8 cellular contexts compared by ENCODE assay signal in the genomic region with DNA sequence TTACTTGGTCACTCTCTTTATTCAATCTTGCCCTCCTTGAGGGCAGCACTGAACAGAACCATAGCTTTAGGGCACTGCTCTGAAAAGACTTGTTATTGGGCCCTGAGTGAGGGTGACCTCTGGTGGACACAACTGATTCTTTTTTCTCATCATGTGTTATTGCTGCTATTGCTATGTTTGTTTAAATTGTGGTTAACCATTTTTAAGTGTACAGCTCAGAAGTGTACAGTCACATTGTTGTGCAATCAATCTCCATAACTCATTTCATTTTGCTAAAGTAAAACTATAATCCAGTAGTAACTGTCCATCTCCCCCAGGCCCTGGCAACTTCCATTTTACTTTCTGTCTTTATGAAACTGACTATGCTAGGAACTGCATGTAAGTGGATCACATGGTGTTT.
DNase-seq lines count a peak whose midpoint lies in the region; ATAC-seq and TF ChIP-seq lines count a peak whose summit lies in the region.

No MANE protein-coding gene starts in this region.

- H3K4me1 ChIP-seq in A673 (ENCODE audit: insufficient read depth, low read length, poor library complexity, severe bottlenecking) (no peaks in the 10 kb centered on the region), HCT116 (ENCODE audit: control insufficient read depth in 1 of 2, insufficient read depth in 2 of 2, low read length in 2 of 2) (no peaks in the 10 kb centered on the region), left ventricle myocardium inferior (no peaks in the 10 kb centered on the region), smooth muscle cell (ENCODE audit: low read depth) (no peaks in the 10 kb centered on the region)

- H3K4me2 ChIP-seq in HCT116 (ENCODE audit: low read length) (no peak overlapping the region), smooth muscle cell (peak overlapping the region; percentile 36)

- no peaks in the 10 kb centered on the region for H3F3A ChIP-seq in smooth muscle cell (ENCODE audit: low read depth)

- CTCF ChIA-PET in A673 (lab: Charles Lee), result interaction anchor here (0.5 to 0.8 kb wide), 3 partner anchors 145 to 1360 kb away, joined by 3 to 6 read pairs (median 5); no protein-coding TSS in a partner anchor
- CTCF ChIA-PET in HCT116 (lab: Charles Lee), result interaction anchor here (0.6 to 2.9 kb wide), 15 partner anchors 11 to 1234 kb away, joined by 3 to 29 read pairs (median 5); no protein-coding TSS in a partner anchor

- H3K4me3 ChIP-seq in A673 (ENCODE audit: low read depth, low read length, poor library complexity, severe bottlenecking) (no peak overlapping the region), GM12864 (ENCODE audit: low read depth, low read length) (no peak overlapping the region), HCT116 (replicated peaks in 1 of 2; ENCODE audit: low read depth in 1 of 2, low read length in 2 of 2) (no peak overlapping the region), WI38 (ENCODE audit: low read depth, low read length) (no peak overlapping the region), left ventricle myocardium inferior (no peak overlapping the region), smooth muscle cell (no peak overlapping the region)

- no peak for TF ChIP-seq POLR2A in HCT116 (IDR thresholded peaks at IDR 0.05; ENCODE audit: borderline replicate concordance, extremely low read depth, insufficient read depth, insufficient read length)

- TF ChIP-seq CTCF in A673 (conservative IDR thresholded peaks at IDR 0.05; ENCODE audit: low read depth, low read length) (peak; percentile 62), GM12864 (IDR thresholded peaks at IDR 0.05; ENCODE audit: low read depth, low read length, missing control alignments) (peak; percentile 63), HCT116 (IDR thresholded peaks at IDR 0.05 in 2 of 3, conservative IDR thresholded peaks at IDR 0.05 in 1 of 3; ENCODE audit: borderline replicate concordance in 1 of 3, insufficient read depth in 1 of 3, low read depth in 2 of 3, low read length in 2 of 3) (peak; percentile 46 to 77 (median 69); a peak in 5 of 6 replicates), WI38 (IDR thresholded peaks at IDR 0.05; ENCODE audit: low read depth, low read length) (peak; percentile 60), left ventricle myocardium inferior (IDR thresholded peaks at IDR 0.05; ENCODE audit: borderline replicate concordance) (peak; percentile 67), smooth muscle cell (IDR thresholded peaks at IDR 0.05; ENCODE audit: borderline replicate concordance, insufficient read depth, poor library complexity, severe bottlenecking) (peak; percentile 58)

- H4K20me1 ChIP-seq in HCT116 (ENCODE audit: insufficient read depth), result no peaks in the 10 kb centered on the region
- H4K20me1 ChIP-seq in smooth muscle cell (ENCODE audit: low read depth), result no peaks in the 10 kb centered on the region

- no peaks in the 10 kb centered on the region for H3K9me2 ChIP-seq in HCT116 (ENCODE audit: insufficient read depth)

- no peaks in the 10 kb centered on the region for H3K36me3 ChIP-seq in A673 (ENCODE audit: insufficient read depth, low read length, poor library complexity, severe bottlenecking)
- H3K36me3 ChIP-seq in HCT116 (ENCODE audit: control insufficient read depth in 1 of 2, insufficient read depth in 2 of 2, low read length in 2 of 2), result no peaks in the 10 kb centered on the region
- no peaks in the 10 kb centered on the region for H3K36me3 ChIP-seq in left ventricle myocardium inferior
- no peaks in the 10 kb centered on the region for H3K36me3 ChIP-seq in smooth muscle cell (ENCODE audit: low read depth)

- H3K79me2 ChIP-seq in HCT116 (ENCODE audit: insufficient read depth, low read length) (no peaks in the 10 kb centered on the region), smooth muscle cell (ENCODE audit: low read depth) (no peaks in the 10 kb centered on the region)

- DNase-seq in A673 (ENCODE audit: low spot score) (peak; percentile 46), GM12864 (ENCODE audit: low read depth) (peak; percentile 35), HCT116 (ENCODE audit: low read depth, low spot score) (peak; percentile 51), Kasumi-1 (lab: John Stamatoyannopoulos, UW) (peak; percentile 50 to 55), left ventricle myocardium inferior (no peak), smooth muscle cell (lab: John Stamatoyannopoulos, UW; ENCODE audit: unreplicated experiment) (no peak)
- no peak for DNase-seq in activated naive CD4-positive, alpha-beta T cell (lab: John Stamatoyannopoulos, UW)

- intact Hi-C loops in A673 (cut with micrococcal nuclease; ENCODE audit: unreplicated experiment) (loop anchor here (2.0 to 10.0 kb wide), 2 partner anchors 237 to 309 kb away; no protein-coding TSS in a partner anchor), HCT116 (cut with micrococcal nuclease) (loop anchor here (1.0 to 2.0 kb wide), 2 partner anchors 237 to 303 kb away; no protein-coding TSS in a partner anchor), left ventricle myocardium inferior (cut with micrococcal nuclease) (loop anchor here (10.0 kb wide), 1 partner anchor 299 kb away; no protein-coding TSS in a partner anchor)

- POLR2A ChIA-PET in A673 (lab: Charles Lee; ENCODE audit: low non-redundant PET) (no interaction called here), HCT116 (lab: Charles Lee) (no interaction called here)

- BruUV-seq in A673 (replicated peaks; lab: Mats Ljungman, UMichigan), result no TSS peak
- no TSS peak for BruUV-seq in HCT116 (replicated peaks; lab: Mats Ljungman, UMichigan)

- H3K9ac ChIP-seq in HCT116 (ENCODE audit: low read length), result no peak overlapping the region
- no peak overlapping the region for H3K9ac ChIP-seq in smooth muscle cell (ENCODE audit: low read depth)

- H2AFZ ChIP-seq in HCT116 (ENCODE audit: low read depth, low read length, poor library complexity, severe bottlenecking) (no peak overlapping the region), smooth muscle cell (ENCODE audit: low read depth) (no peak overlapping the region)

- peak; percentile 67 for TF ChIP-seq RAD21 in HCT116 (IDR thresholded peaks at IDR 0.05; ENCODE audit: low read depth)

- no peak overlapping the region for H3K27ac ChIP-seq in A673 (ENCODE audit: low read depth, low read length, poor library complexity, severe bottlenecking)
- no peak overlapping the region for H3K27ac ChIP-seq in HCT116 (ENCODE audit: low read depth, low read length)
- H3K27ac ChIP-seq in left ventricle myocardium inferior (replicated peaks), result no peak overlapping the region
- no peak overlapping the region for H3K27ac ChIP-seq in smooth muscle cell (ENCODE audit: low read depth)

- RAD21 ChIA-PET in HCT116 (lab: Charles Lee; ENCODE audit: low non-redundant PET in 1 of 2, low total read pairs in 2 of 2, uncharacterized antibody in 2 of 2, unreplicated experiment in 2 of 2), result interaction anchor here in 1 of 2 experiments (0.8 to 1.4 kb wide), 2 partner anchors 236 to 303 kb away, joined by 3 read pairs; no protein-coding TSS in a partner anchor

- H3K27me3 ChIP-seq in A673 (replicated peaks; ENCODE audit: insufficient read depth, low read depth, low read length, poor library complexity), result peaks cover 14% of the 10 kb centered on the region
- no peaks in the 10 kb centered on the region for H3K27me3 ChIP-seq in HCT116 (ENCODE audit: insufficient read depth, low read length)
- no peaks in the 10 kb centered on the region for H3K27me3 ChIP-seq in left ventricle myocardium inferior (ENCODE audit: low read depth)
- H3K27me3 ChIP-seq in smooth muscle cell (ENCODE audit: low read depth), result no peaks in the 10 kb centered on the region

- H3K9me3 ChIP-seq in A673 (ENCODE audit: low read depth, low read length, poor library complexity, severe bottlenecking) (no peaks in the 10 kb centered on the region), HCT116 (ENCODE audit: control insufficient read depth in 1 of 2, insufficient read depth in 1 of 2, low read depth in 1 of 2, low read length in 2 of 2) (no peaks in the 10 kb centered on the region), left ventricle myocardium inferior (replicated peaks) (no peaks in the 10 kb centered on the region), smooth muscle cell (replicated peaks; ENCODE audit: low read depth) (no peaks in the 10 kb centered on the region)

- ATAC-seq in HCT116, result peak; percentile 89

TF ChIP-seq in HCT116, 20 proteins besides CTCF, POLR2A, EP300 and RAD21:
- TF ChIP-seq SRF (IDR thresholded peaks at IDR 0.05; ENCODE audit: low read depth) (0 out of 2 replicates have a peak, but pooled peaks have one; percentile 43), CEBPB (IDR thresholded peaks at IDR 0.05; ENCODE audit: low read depth) (peak; percentile 40; the same call in 1 of the 2 replicates), POLR2AphosphoS5 (IDR thresholded peaks at IDR 0.05; ENCODE audit: low read depth, low read length) (no peak), ZNF274 (IDR thresholded peaks at IDR 0.05; ENCODE audit: low read depth, low read length) (no peak)
- TF ChIP-seq, protein P1, sequence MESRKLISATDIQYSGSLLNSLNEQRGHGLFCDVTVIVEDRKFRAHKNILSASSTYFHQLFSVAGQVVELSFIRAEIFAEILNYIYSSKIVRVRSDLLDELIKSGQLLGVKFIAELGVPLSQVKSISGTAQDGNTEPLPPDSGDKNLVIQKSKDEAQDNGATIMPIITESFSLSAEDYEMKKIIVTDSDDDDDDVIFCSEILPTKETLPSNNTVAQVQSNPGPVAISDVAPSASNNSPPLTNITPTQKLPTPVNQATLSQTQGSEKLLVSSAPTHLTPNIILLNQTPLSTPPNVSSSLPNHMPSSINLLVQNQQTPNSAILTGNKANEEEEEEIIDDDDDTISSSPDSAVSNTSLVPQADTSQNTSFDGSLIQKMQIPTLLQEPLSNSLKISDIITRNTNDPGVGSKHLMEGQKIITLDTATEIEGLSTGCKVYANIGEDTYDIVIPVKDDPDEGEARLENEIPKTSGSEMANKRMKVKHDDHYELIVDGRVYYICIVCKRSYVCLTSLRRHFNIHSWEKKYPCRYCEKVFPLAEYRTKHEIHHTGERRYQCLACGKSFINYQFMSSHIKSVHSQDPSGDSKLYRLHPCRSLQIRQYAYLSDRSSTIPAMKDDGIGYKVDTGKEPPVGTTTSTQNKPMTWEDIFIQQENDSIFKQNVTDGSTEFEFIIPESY (IDR thresholded peaks at IDR 0.05; ENCODE audit: extremely low read depth, insufficient replicate concordance, low read length), result no peak
- TF ChIP-seq, protein P2, sequence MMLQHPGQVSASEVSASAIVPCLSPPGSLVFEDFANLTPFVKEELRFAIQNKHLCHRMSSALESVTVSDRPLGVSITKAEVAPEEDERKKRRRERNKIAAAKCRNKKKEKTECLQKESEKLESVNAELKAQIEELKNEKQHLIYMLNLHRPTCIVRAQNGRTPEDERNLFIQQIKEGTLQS (IDR thresholded peaks at IDR 0.05), result no peak

Comparison
In these comparisons a context has a peak if more than half of its experiments do, and no peak if none do; other contexts are left out.
1. DNase-seq: peak in A673 (single experiment), GM12864 (single experiment), HCT116 (single experiment) and Kasumi-1 (2 of 2); none in left ventricle myocardium inferior (single experiment), smooth muscle cell (single experiment) and activated naive CD4-positive, alpha-beta T cell (0 of 4).
2. Peak in every context shown above with its lines, with median percentiles within 50 percentile points of each other: CTCF ChIP-seq.